Comparison of ENCODE assay signal across 12 cellular contexts in genomic region chr4:106806158-106806797, GRCh38.
"Had no signal": no experiment of that assay in that cellular context is flagged by ENCODE, and none has a peak within 500 bp of the region (broad histone marks: within the 10 kb centered on the region; RNA-seq: fewer than 3 reads in every experiment).

No MANE protein-coding gene starts in this region.

- H3K9me3 ChIP-seq: esophagus muscularis mucosa, left ventricle myocardium inferior, thyroid gland had no signal

- H3K4me1 Mint-ChIP-seq: activated naive CD8-positive, alpha-beta T cell treated with anti-CD3 and anti-CD28 coated beads, Interleukin-2, amount 50 U/mL, for 24 hours; memory B cell; naive thymus-derived CD8-positive, alpha-beta T cell; stimulated activated memory B cell treated with anti-CD40 and anti-IgM and Interleukin-4, amounts not matched to agents 10 μg/mL and 1 μg/mL and 100 μg/mL, for 72 hours had no signal

- H3K4me1 ChIP-seq: esophagus muscularis mucosa, left ventricle myocardium inferior, thyroid gland had no signal

- H3K36me3 Mint-ChIP-seq: memory B cell; naive thymus-derived CD8-positive, alpha-beta T cell; stimulated activated memory B cell treated with anti-CD40 and anti-IgM and Interleukin-4, amounts not matched to agents 10 μg/mL and 1 μg/mL and 100 μg/mL, for 72 hours had no signal

- H3K27ac Mint-ChIP-seq: activated naive CD4-positive, alpha-beta T cell treated with anti-CD3 and anti-CD28 coated beads for 36 hours; activated naive CD8-positive, alpha-beta T cell treated with anti-CD3 and anti-CD28 coated beads, Interleukin-2, amount 50 U/mL, for 24 hours; memory B cell; naive thymus-derived CD8-positive, alpha-beta T cell; stimulated activated memory B cell treated with anti-CD40 and anti-IgM and Interleukin-4, amounts not matched to agents 10 μg/mL and 1 μg/mL and 100 μg/mL, for 72 hours had no signal

- H3K27me3 ChIP-seq: esophagus muscularis mucosa, hepatocyte, thyroid gland had no signal

- H3K27me3 Mint-ChIP-seq: activated naive CD8-positive, alpha-beta T cell treated with anti-CD3 and anti-CD28 coated beads, Interleukin-2, amount 50 U/mL, for 24 hours; memory B cell; stimulated activated memory B cell treated with anti-CD40 and anti-IgM and Interleukin-4, amounts not matched to agents 10 μg/mL and 1 μg/mL and 100 μg/mL, for 72 hours had no signal

- H3K27ac ChIP-seq: esophagus muscularis mucosa, hepatocyte, left ventricle myocardium inferior, thyroid gland had no signal

- H3K36me3 ChIP-seq: esophagus muscularis mucosa, left ventricle myocardium inferior, thyroid gland had no signal

- DNase-seq: activated CD4-positive, alpha-beta T cell treated with anti-CD3 and anti-CD28 coated beads, Interleukin-2, amount 50 U/mL, for 4 hours; activated CD4-positive, CD25-positive, alpha-beta regulatory T cell treated with anti-CD3 and anti-CD28 coated beads, Interleukin-2, amount 50 U/mL, for 72 hours; activated naive CD4-positive, alpha-beta T cell treated with anti-CD3 and anti-CD28 coated beads for 36 hours; activated naive CD8-positive, alpha-beta T cell treated with anti-CD3 and anti-CD28 coated beads, Interleukin-2, amount 50 U/mL, for 24 hours; activated T-cell treated with anti-CD3 and anti-CD28 coated beads for 4 hours; left ventricle myocardium inferior; naive thymus-derived CD8-positive, alpha-beta T cell; thyroid gland had no signal

- H3K4me3 Mint-ChIP-seq: activated naive CD4-positive, alpha-beta T cell treated with anti-CD3 and anti-CD28 coated beads for 36 hours; activated naive CD8-positive, alpha-beta T cell treated with anti-CD3 and anti-CD28 coated beads, Interleukin-2, amount 50 U/mL, for 24 hours; memory B cell; naive thymus-derived CD8-positive, alpha-beta T cell; stimulated activated memory B cell treated with anti-CD40 and anti-IgM and Interleukin-4, amounts not matched to agents 10 μg/mL and 1 μg/mL and 100 μg/mL, for 72 hours had no signal

- H3K9me3 Mint-ChIP-seq: activated naive CD4-positive, alpha-beta T cell treated with anti-CD3 and anti-CD28 coated beads for 36 hours; activated naive CD8-positive, alpha-beta T cell treated with anti-CD3 and anti-CD28 coated beads, Interleukin-2, amount 50 U/mL, for 24 hours; memory B cell; stimulated activated memory B cell treated with anti-CD40 and anti-IgM and Interleukin-4, amounts not matched to agents 10 μg/mL and 1 μg/mL and 100 μg/mL, for 72 hours had no signal

- ATAC-seq: activated naive CD8-positive, alpha-beta T cell treated with anti-CD3 and anti-CD28 coated beads, Interleukin-2, amount 50 U/mL, for 24 hours; naive thymus-derived CD8-positive, alpha-beta T cell; stimulated activated memory B cell treated with anti-CD40 and anti-IgM and Interleukin-4, amounts not matched to agents 10 μg/mL and 1 μg/mL and 100 μg/mL, for 72 hours had no signal

- H3K4me3 ChIP-seq: esophagus muscularis mucosa, hepatocyte, left ventricle myocardium inferior, thyroid gland had no signal
